Comparison of ENCODE assay signal across 17 cellular contexts in genomic region chr16:2466667-2467300, GRCh38. TPM values are rescaled to one million over a fixed set of nuclear protein-coding genes. Genes with fewer than 3 reads are reported as not detected.
DNase-seq lines count a peak whose midpoint lies in the region; ATAC-seq, FAIRE-seq and TF ChIP-seq lines count a peak whose summit lies in the region.
"Had no signal": no experiment of that assay in that cellular context is flagged by ENCODE, and none has a peak within 500 bp of the region (broad histone marks: within the 10 kb centered on the region; RNA-seq: fewer than 3 reads in every experiment).

No MANE protein-coding gene starts in this region.

- POLR2A ChIA-PET in activated CD4-positive, alpha-beta T cell treated with anti-CD3 and anti-CD28 coated beads, Interleukin-2, amount 10 ng/mL, durations not matched to agents 7 days and 5 days (lab: Charles Lee): no interaction called here
- POLR2A ChIA-PET in HepG2 (lab: Yijun Ruan, JAX): no interaction called here

- H3K4me3 ChIP-seq in left ventricle myocardium inferior: peak overlapping the region; percentile 74
- H3K4me3 ChIP-seq in iPS-20b (ENCODE audit: low read length): no peak overlapping the region
- H3K4me3 ChIP-seq in HepG2 (replicated peaks in 1 of 3; ENCODE audit: insufficient read depth in 1 of 3, low read depth in 2 of 3, low read length in 3 of 3): no peak overlapping the region
- H3K4me3 ChIP-seq: lung had no signal

- H3K4me1 ChIP-seq in left ventricle myocardium inferior (peaks cover 46% of the 10 kb centered on the region), iPS-20b (ENCODE audit: insufficient read depth, low read length) (peaks cover 6% of the 10 kb centered on the region), HepG2 (ENCODE audit: insufficient read depth, low read length) (peaks cover 33% of the 10 kb centered on the region)

- H3K27me3 ChIP-seq in left ventricle myocardium inferior (ENCODE audit: low read depth): peaks cover 30% of the 10 kb centered on the region
- peaks cover 43% of the 10 kb centered on the region for H3K27me3 ChIP-seq in iPS-20b (ENCODE audit: insufficient read depth, low read length)
- peaks cover 5 to 25% of the 10 kb centered on the region in 2 experiments for H3K27me3 ChIP-seq in HepG2 (ENCODE audit: control insufficient read depth in 1 of 2, insufficient read depth in 2 of 2, low read length in 2 of 2)

- in situ Hi-C loops in HepG2 (cut with HindIII; ENCODE audit: extremely low pct_ligation_motif_present, low pct_unique_long_range_greater_than_20kb): no loop called here

- H3K36me3 Mint-ChIP-seq in activated CD4-positive, alpha-beta T cell treated with anti-CD3 and anti-CD28 coated beads, Interleukin-2, amount 10 ng/mL, durations not matched to agents 7 days and 5 days (ENCODE audit: low read depth): no peaks in the 10 kb centered on the region

- no peak overlapping the region for H3K4me2 ChIP-seq in HepG2 (ENCODE audit: low read depth, low read length)

- H3K9me3 ChIP-seq in left ventricle myocardium inferior (replicated peaks) (no peaks in the 10 kb centered on the region), iPS-20b (ENCODE audit: insufficient read depth, low read depth, low read length) (no peaks in the 10 kb centered on the region), HepG2 (ENCODE audit: low read length) (no peaks in the 10 kb centered on the region)

- H2AFZ ChIP-seq in HepG2 (ENCODE audit: low read length): no peak overlapping the region

- no TSS peak for BruUV-seq in HepG2 (replicated peaks; lab: Mats Ljungman, UMichigan)

- H4K20me1 ChIP-seq in HepG2 (ENCODE audit: insufficient read depth, low read length): no peaks in the 10 kb centered on the region

- no peak overlapping the region for H3K4me3 Mint-ChIP-seq in activated CD4-positive, alpha-beta T cell treated with anti-CD3 and anti-CD28 coated beads, Interleukin-2, amount 10 ng/mL, durations not matched to agents 7 days and 5 days
- H3K4me3 Mint-ChIP-seq: stimulated activated naive CD8-positive, alpha-beta T cell treated with anti-CD3 and anti-CD28 coated beads, Interleukin-15, Interleukin-2, amounts not matched to agents 100 ng/mL and 50 ng/mL, for 24 hours; T-helper 1 cell treated with Interleukin-12 subunit alpha and Interleukin-12 subunit beta and Interleukin-4 antibody, amounts not matched to agents 30 μg/mL and 1 μg/mL, for 36 hours had no signal

- peaks cover 10% of the 10 kb centered on the region for H3K4me1 Mint-ChIP-seq in activated CD4-positive, alpha-beta T cell treated with anti-CD3 and anti-CD28 coated beads, Interleukin-2, amount 10 ng/mL, durations not matched to agents 7 days and 5 days

- peak overlapping the region; percentile 61; the same call in 1 of the 2 replicates for H3K9ac ChIP-seq in iPS-20b (ENCODE audit: low read depth, low read length)
- H3K9ac ChIP-seq in HepG2 (ENCODE audit: insufficient read depth, low read depth, low read length): no peak overlapping the region

- TF ChIP-seq POLR2A in Raji (IDR thresholded peaks at IDR 0.05; ENCODE audit: insufficient read depth, low read depth, low read length) (0 out of 2 replicates have a peak, but pooled peaks have one; percentile 35), HepG2 (IDR thresholded peaks at IDR 0.05; ENCODE audit: insufficient read depth in 1 of 2, low read depth in 2 of 2, low read length in 2 of 2) (no peak)

- H3K9me3 Mint-ChIP-seq in activated CD4-positive, alpha-beta T cell treated with anti-CD3 and anti-CD28 coated beads, Interleukin-2, amount 10 ng/mL, durations not matched to agents 7 days and 5 days: no peaks in the 10 kb centered on the region
- H3K9me3 Mint-ChIP-seq: activated T-cell treated with anti-CD3 and anti-CD28 coated beads, Interleukin-2, amount 50 U/mL, for 72 hours; stimulated activated naive CD8-positive, alpha-beta T cell treated with anti-CD3 and anti-CD28 coated beads, Interleukin-15, Interleukin-2, amounts not matched to agents 100 ng/mL and 50 ng/mL, for 24 hours; T-helper 1 cell treated with Interleukin-12 subunit alpha and Interleukin-12 subunit beta and Interleukin-4 antibody, amounts not matched to agents 30 μg/mL and 1 μg/mL, for 36 hours had no signal

- H3K79me2 ChIP-seq in HepG2 (ENCODE audit: insufficient read depth, low read length): no peaks in the 10 kb centered on the region

- H3K27me3 Mint-ChIP-seq in activated CD4-positive, alpha-beta T cell treated with anti-CD3 and anti-CD28 coated beads, Interleukin-2, amount 10 ng/mL, durations not matched to agents 7 days and 5 days: peaks cover 34% of the 10 kb centered on the region

- CTCF ChIA-PET in activated CD4-positive, alpha-beta T cell treated with anti-CD3 and anti-CD28 coated beads, Interleukin-2, amount 10 ng/mL, durations not matched to agents 7 days and 5 days (lab: Charles Lee): interaction anchor here (1.0 kb wide), 1 partner anchor 14 kb away, joined by 3 read pairs; no protein-coding TSS in a partner anchor
- CTCF ChIA-PET in HepG2 (lab: Yijun Ruan, JAX; ENCODE audit: low intra/inter-chr PET ratio, low total read pairs): no interaction called here

- intact Hi-C loops in left ventricle myocardium inferior (cut with micrococcal nuclease): no loop called here
- intact Hi-C loops in cardiac septum (cut with DNase I): no loop called here
- intact Hi-C loops in HepG2 (cut with micrococcal nuclease; ENCODE audit: unreplicated experiment): no loop called here

- H3K27ac ChIP-seq in left ventricle myocardium inferior (replicated peaks) (no peak overlapping the region), iPS-20b (ENCODE audit: low read length) (no peak overlapping the region), HepG2 (ENCODE audit: extremely low read length, insufficient read depth, low read length) (no peak overlapping the region)
- H3K27ac ChIP-seq: KMS-11 had no signal

- TF ChIP-seq CTCF in left ventricle myocardium inferior (IDR thresholded peaks at IDR 0.05; ENCODE audit: borderline replicate concordance) (no peak), HepG2 (CRISPR knock-in tag; IDR thresholded peaks at IDR 0.05) (no peak)

- DNase-seq in left ventricle myocardium inferior: no peak
- DNase-seq in cardiac septum (ENCODE audit: low spot score): no peak
- peak; percentile 42 for DNase-seq in ureter (ENCODE audit: low spot score)
- no peak for DNase-seq in activated CD4-positive, alpha-beta T cell treated with anti-CD3 and anti-CD28 coated beads, Interleukin-2, amount 10 ng/mL, durations not matched to agents 7 days and 5 days
- no peak for DNase-seq in HepG2 (ENCODE audit: low spot score)
- DNase-seq in germinal center (ENCODE audit: low spot score): no peak
- DNase-seq: activated CD4-positive, alpha-beta T cell treated with anti-CD3 and anti-CD28 coated beads for 4 hours; activated T-cell treated with anti-CD3 and anti-CD28 coated beads, Interleukin-2, amount 50 U/mL, for 72 hours had no signal

- no peak overlapping the region for H3K27ac Mint-ChIP-seq in activated CD4-positive, alpha-beta T cell treated with anti-CD3 and anti-CD28 coated beads, Interleukin-2, amount 10 ng/mL, durations not matched to agents 7 days and 5 days
- H3K27ac Mint-ChIP-seq: activated T-cell treated with anti-CD3 and anti-CD28 coated beads, Interleukin-2, amount 50 U/mL, for 72 hours; stimulated activated naive CD8-positive, alpha-beta T cell treated with anti-CD3 and anti-CD28 coated beads, Interleukin-15, Interleukin-2, amounts not matched to agents 100 ng/mL and 50 ng/mL, for 24 hours; T-helper 1 cell treated with Interleukin-12 subunit alpha and Interleukin-12 subunit beta and Interleukin-4 antibody, amounts not matched to agents 30 μg/mL and 1 μg/mL, for 36 hours had no signal

- no peak for ATAC-seq in HepG2

- TF ChIP-seq EP300 in HepG2 (IDR thresholded peaks at IDR 0.05; ENCODE audit: low read depth in 2 of 2, low read length in 2 of 2) (no peak), HepG2 (CRISPR knock-in tag; IDR thresholded peaks at IDR 0.05; ENCODE audit: borderline replicate concordance) (no peak)

- no peak for FAIRE-seq in HepG2 (lab: Jason Lieb, UNC)
- FAIRE-seq: GM18507, GM19239 had no signal

- H3K36me3 ChIP-seq in left ventricle myocardium inferior: no peaks in the 10 kb centered on the region
- H3K36me3 ChIP-seq in iPS-20b (ENCODE audit: insufficient read depth, low read depth, low read length): peaks cover 13% of the 10 kb centered on the region
- no peaks in the 10 kb centered on the region; a peak in 1 of 5 replicates for H3K36me3 ChIP-seq in HepG2 (replicated peaks in 1 of 2; ENCODE audit: control insufficient read depth in 1 of 2, insufficient read depth in 2 of 2, low read length in 2 of 2)

- 91% methylated on average over 20 of the region's 22 CpGs for WGBS in HepG2 (ENCODE audit: low lambda C conversion rate)

- no peak for TF ChIP-seq RAD21 in HepG2 (CRISPR knock-in tag; IDR thresholded peaks at IDR 0.05)

RNA-seq across cellular contexts. Expression of gene NTN3, which starts 4.3 kb away (rescaled TPM):
- total RNA-seq in left ventricle myocardium inferior: 0.14 TPM
- total RNA-seq in cardiac septum: 0.30 TPM
- not detected for total RNA-seq in ureter
- total RNA-seq in activated CD4-positive, alpha-beta T cell treated with anti-CD3 and anti-CD28 coated beads, Interleukin-2, amount 10 ng/mL, durations not matched to agents 7 days and 5 days: not detected
- total RNA-seq in HepG2 (2016; rRNA removed; fragmentation: Illumina TruSeq; extraction: Trizol): 0.20 and 0.35 TPM in 2 replicates
- total RNA-seq in HepG2 (2016; cell fraction: cytosol; rRNA removed; fragmentation: Illumina TruSeq; extraction: Trizol; ENCODE audit: low read depth): not detected in 2 replicates
- total RNA-seq in HepG2 (2016; cell fraction: insoluble cytoplasmic fraction; rRNA removed; fragmentation: Illumina TruSeq; extraction: Trizol): 0.15 and 0.30 TPM in 2 replicates
- total RNA-seq in HepG2 (2016; cell fraction: membrane; rRNA removed; fragmentation: Illumina TruSeq; extraction: Trizol): 0.25 TPM in 1 of 2 replicates, not detected in the other
- total RNA-seq in HepG2 (2016; cell fraction: nucleus; rRNA removed; fragmentation: Illumina TruSeq; extraction: Trizol): 0.19 and 0.28 TPM in 2 replicates
- 0.09 and 0.29 TPM in 2 replicates for polyA plus RNA-seq in HepG2 (2011; rRNA removed)
- polyA plus RNA-seq in HepG2 (2011; cell fraction: cytosol; rRNA removed): 0.12 and 0.15 TPM in 2 replicates
- 0.66 and 0.79 TPM in 2 replicates for polyA plus RNA-seq in HepG2 (2011; cell fraction: nucleus; rRNA removed)
- polyA plus RNA-seq in HepG2 (2012): 0.07 and 0.11 TPM in 2 replicates
- 0.08 TPM in 1 of 2 replicates, not detected in the other for polyA plus RNA-seq in HepG2 (2016; cell fraction: cytosol; fragmentation: Illumina TruSeq; extraction: Trizol; ENCODE audit: low read depth)
- polyA plus RNA-seq in HepG2 (2016; cell fraction: insoluble cytoplasmic fraction; fragmentation: Illumina TruSeq; extraction: Trizol; ENCODE audit: low read depth): not detected in 2 replicates
- polyA plus RNA-seq in HepG2 (2016; cell fraction: membrane; fragmentation: Illumina TruSeq; extraction: Trizol; ENCODE audit: low read depth): not detected in 2 replicates
- polyA plus RNA-seq in HepG2 (2016; cell fraction: nucleus; fragmentation: Illumina TruSeq; extraction: Trizol; ENCODE audit: insufficient read depth, low read depth): 0.23 TPM in 1 of 2 replicates, not detected in the other
- polyA minus RNA-seq in HepG2 (2011; rRNA and poly(A)+ RNA removed; ENCODE audit: low replicate concordance): 0.49 and 1.4 TPM in 2 replicates
- polyA minus RNA-seq in HepG2 (2011; cell fraction: cytosol; rRNA and poly(A)+ RNA removed): 0.59 and 0.62 TPM in 2 replicates
- polyA minus RNA-seq in HepG2 (2011; cell fraction: nucleus; rRNA and poly(A)+ RNA removed): 0.39 and 0.62 TPM in 2 replicates
- total RNA-seq: activated T-cell treated with anti-CD3 and anti-CD28 coated beads, Interleukin-2, amount 50 U/mL, for 72 hours; dermis blood vessel endothelial cell had no signal

RNA-seq across cellular contexts. Expression of gene TEDC2, which starts 6.9 kb away (rescaled TPM):
- total RNA-seq in left ventricle myocardium inferior (1.3 TPM), cardiac septum (0.51 TPM), ureter (1.5 TPM), HepG2 (2016; rRNA removed; fragmentation: Illumina TruSeq; extraction: Trizol) (19.7 and 24.4 TPM in 2 replicates)
- 10 to 100 TPM; 15.5 to 21.4 TPM for total RNA-seq in activated CD4-positive, alpha-beta T cell treated with anti-CD3 and anti-CD28 coated beads, Interleukin-2, amount 10 ng/mL, durations not matched to agents 7 days and 5 days
- 10.8 and 13.0 TPM in 2 replicates for total RNA-seq in HepG2 (2016; cell fraction: cytosol; rRNA removed; fragmentation: Illumina TruSeq; extraction: Trizol; ENCODE audit: low read depth)
- 16.5 and 23.4 TPM in 2 replicates for total RNA-seq in HepG2 (2016; cell fraction: insoluble cytoplasmic fraction; rRNA removed; fragmentation: Illumina TruSeq; extraction: Trizol)
- total RNA-seq in HepG2 (2016; cell fraction: membrane; rRNA removed; fragmentation: Illumina TruSeq; extraction: Trizol): 18.0 and 21.4 TPM in 2 replicates
- 17.3 and 20.2 TPM in 2 replicates for total RNA-seq in HepG2 (2016; cell fraction: nucleus; rRNA removed; fragmentation: Illumina TruSeq; extraction: Trizol)
- 5.9 and 6.2 TPM in 2 replicates for polyA plus RNA-seq in HepG2 (2011; rRNA removed)
- 3.2 and 8.6 TPM in 2 replicates for polyA plus RNA-seq in HepG2 (2011; cell fraction: cytosol; rRNA removed)
- 28.4 and 38.0 TPM in 2 replicates for polyA plus RNA-seq in HepG2 (2011; cell fraction: nucleus; rRNA removed)
- 3.0 and 4.0 TPM in 2 replicates for polyA plus RNA-seq in HepG2 (2012)
- 11.9 and 12.7 TPM in 2 replicates for polyA plus RNA-seq in HepG2 (2016; cell fraction: cytosol; fragmentation: Illumina TruSeq; extraction: Trizol; ENCODE audit: low read depth)
- 19.2 and 19.4 TPM in 2 replicates for polyA plus RNA-seq in HepG2 (2016; cell fraction: insoluble cytoplasmic fraction; fragmentation: Illumina TruSeq; extraction: Trizol; ENCODE audit: low read depth)
- polyA plus RNA-seq in HepG2 (2016; cell fraction: membrane; fragmentation: Illumina TruSeq; extraction: Trizol; ENCODE audit: low read depth): 14.6 and 18.0 TPM in 2 replicates
- polyA plus RNA-seq in HepG2 (2016; cell fraction: nucleus; fragmentation: Illumina TruSeq; extraction: Trizol; ENCODE audit: insufficient read depth, low read depth): 38.8 and 41.0 TPM in 2 replicates
- polyA minus RNA-seq in HepG2 (2011; rRNA and poly(A)+ RNA removed; ENCODE audit: low replicate concordance): 5.2 and 12.3 TPM in 2 replicates
- 2.5 and 3.1 TPM in 2 replicates for polyA minus RNA-seq in HepG2 (2011; cell fraction: cytosol; rRNA and poly(A)+ RNA removed)
- polyA minus RNA-seq in HepG2 (2011; cell fraction: nucleus; rRNA and poly(A)+ RNA removed): 6.3 and 10.6 TPM in 2 replicates

RNA-seq across cellular contexts. Expression of gene TBC1D24, which starts 8.1 kb away (rescaled TPM):
- total RNA-seq in left ventricle myocardium inferior: 11.1 TPM
- 8.3 TPM for total RNA-seq in cardiac septum
- 6.5 TPM for total RNA-seq in ureter
- 1 to 10 TPM; 8.1 TPM for total RNA-seq in activated CD4-positive, alpha-beta T cell treated with anti-CD3 and anti-CD28 coated beads, Interleukin-2, amount 10 ng/mL, durations not matched to agents 7 days and 5 days
- 13.7 and 17.6 TPM in 2 replicates for total RNA-seq in HepG2 (2016; rRNA removed; fragmentation: Illumina TruSeq; extraction: Trizol)
- total RNA-seq in HepG2 (2016; cell fraction: cytosol; rRNA removed; fragmentation: Illumina TruSeq; extraction: Trizol; ENCODE audit: low read depth): 1.3 and 1.4 TPM in 2 replicates
- total RNA-seq in HepG2 (2016; cell fraction: insoluble cytoplasmic fraction; rRNA removed; fragmentation: Illumina TruSeq; extraction: Trizol): 12.6 and 15.8 TPM in 2 replicates
- total RNA-seq in HepG2 (2016; cell fraction: membrane; rRNA removed; fragmentation: Illumina TruSeq; extraction: Trizol): 4.8 and 5.7 TPM in 2 replicates
- 12.6 and 14.4 TPM in 2 replicates for total RNA-seq in HepG2 (2016; cell fraction: nucleus; rRNA removed; fragmentation: Illumina TruSeq; extraction: Trizol)
- 7.7 and 8.4 TPM in 2 replicates for polyA plus RNA-seq in HepG2 (2011; rRNA removed)
- polyA plus RNA-seq in HepG2 (2011; cell fraction: cytosol; rRNA removed): 3.7 and 4.9 TPM in 2 replicates
- 29.9 and 35.0 TPM in 2 replicates for polyA plus RNA-seq in HepG2 (2011; cell fraction: nucleus; rRNA removed)
- polyA plus RNA-seq in HepG2 (2012): 5.7 TPM in 2 replicates
- polyA plus RNA-seq in HepG2 (2016; cell fraction: cytosol; fragmentation: Illumina TruSeq; extraction: Trizol; ENCODE audit: low read depth): 1.0 and 1.2 TPM in 2 replicates
- 8.4 and 11.8 TPM in 2 replicates for polyA plus RNA-seq in HepG2 (2016; cell fraction: insoluble cytoplasmic fraction; fragmentation: Illumina TruSeq; extraction: Trizol; ENCODE audit: low read depth)
- 2.4 and 3.2 TPM in 2 replicates for polyA plus RNA-seq in HepG2 (2016; cell fraction: membrane; fragmentation: Illumina TruSeq; extraction: Trizol; ENCODE audit: low read depth)
- polyA plus RNA-seq in HepG2 (2016; cell fraction: nucleus; fragmentation: Illumina TruSeq; extraction: Trizol; ENCODE audit: insufficient read depth, low read depth): 22.4 and 24.8 TPM in 2 replicates
- polyA minus RNA-seq in HepG2 (2011; rRNA and poly(A)+ RNA removed; ENCODE audit: low replicate concordance): 11.0 and 28.2 TPM in 2 replicates
- 9.1 and 10.4 TPM in 2 replicates for polyA minus RNA-seq in HepG2 (2011; cell fraction: cytosol; rRNA and poly(A)+ RNA removed)
- polyA minus RNA-seq in HepG2 (2011; cell fraction: nucleus; rRNA and poly(A)+ RNA removed): 10.0 and 13.8 TPM in 2 replicates

RNA-seq across cellular contexts. Expression of gene CCNF, which starts 37.5 kb away (rescaled TPM):
- total RNA-seq in left ventricle myocardium inferior: 0.96 TPM
- total RNA-seq in cardiac septum: 0.86 TPM
- 7.8 TPM for total RNA-seq in ureter
- 100 to 1,000 TPM in 1 of 2 experiments, 10 to 100 TPM in 1; 99.3 to 101 TPM for total RNA-seq in activated CD4-positive, alpha-beta T cell treated with anti-CD3 and anti-CD28 coated beads, Interleukin-2, amount 10 ng/mL, durations not matched to agents 7 days and 5 days
- total RNA-seq in HepG2 (2016; rRNA removed; fragmentation: Illumina TruSeq; extraction: Trizol): 13.7 and 22.8 TPM in 2 replicates
- total RNA-seq in HepG2 (2016; cell fraction: cytosol; rRNA removed; fragmentation: Illumina TruSeq; extraction: Trizol; ENCODE audit: low read depth): 3.9 and 4.1 TPM in 2 replicates
- total RNA-seq in HepG2 (2016; cell fraction: insoluble cytoplasmic fraction; rRNA removed; fragmentation: Illumina TruSeq; extraction: Trizol): 12.7 and 23.2 TPM in 2 replicates
- 10.8 and 12.0 TPM in 2 replicates for total RNA-seq in HepG2 (2016; cell fraction: membrane; rRNA removed; fragmentation: Illumina TruSeq; extraction: Trizol)
- total RNA-seq in HepG2 (2016; cell fraction: nucleus; rRNA removed; fragmentation: Illumina TruSeq; extraction: Trizol): 15.7 and 16.3 TPM in 2 replicates
- polyA plus RNA-seq in HepG2 (2011; rRNA removed): 5.0 and 6.4 TPM in 2 replicates
- 3.7 and 6.4 TPM in 2 replicates for polyA plus RNA-seq in HepG2 (2011; cell fraction: cytosol; rRNA removed)
- 11.8 and 19.6 TPM in 2 replicates for polyA plus RNA-seq in HepG2 (2011; cell fraction: nucleus; rRNA removed)
- 5.1 and 7.4 TPM in 2 replicates for polyA plus RNA-seq in HepG2 (2012)
- polyA plus RNA-seq in HepG2 (2016; cell fraction: cytosol; fragmentation: Illumina TruSeq; extraction: Trizol; ENCODE audit: low read depth): 1.5 and 1.6 TPM in 2 replicates
- 7.3 and 10.7 TPM in 2 replicates for polyA plus RNA-seq in HepG2 (2016; cell fraction: insoluble cytoplasmic fraction; fragmentation: Illumina TruSeq; extraction: Trizol; ENCODE audit: low read depth)
- polyA plus RNA-seq in HepG2 (2016; cell fraction: membrane; fragmentation: Illumina TruSeq; extraction: Trizol; ENCODE audit: low read depth): 4.0 and 4.9 TPM in 2 replicates
- polyA plus RNA-seq in HepG2 (2016; cell fraction: nucleus; fragmentation: Illumina TruSeq; extraction: Trizol; ENCODE audit: insufficient read depth, low read depth): 28.4 and 30.0 TPM in 2 replicates
- 36.8 and 74.8 TPM in 2 replicates for polyA minus RNA-seq in HepG2 (2011; rRNA and poly(A)+ RNA removed; ENCODE audit: low replicate concordance)
- 10.9 and 18.1 TPM in 2 replicates for polyA minus RNA-seq in HepG2 (2011; cell fraction: cytosol; rRNA and poly(A)+ RNA removed)
- 13.1 and 14.7 TPM in 2 replicates for polyA minus RNA-seq in HepG2 (2011; cell fraction: nucleus; rRNA and poly(A)+ RNA removed)

RNA-seq across cellular contexts. Expression of gene ATP6V0C, which starts 47.0 kb away (rescaled TPM):
- total RNA-seq in left ventricle myocardium inferior: 128 TPM
- total RNA-seq in cardiac septum: 137 TPM
- 170 TPM for total RNA-seq in ureter
- total RNA-seq in activated CD4-positive, alpha-beta T cell treated with anti-CD3 and anti-CD28 coated beads, Interleukin-2, amount 10 ng/mL, durations not matched to agents 7 days and 5 days: 100 to 1,000 TPM; 103 to 111 TPM
- 7.2 and 10.4 TPM in 2 replicates for total RNA-seq in HepG2 (2016; rRNA removed; fragmentation: Illumina TruSeq; extraction: Trizol)
- total RNA-seq in HepG2 (2016; cell fraction: cytosol; rRNA removed; fragmentation: Illumina TruSeq; extraction: Trizol; ENCODE audit: low read depth): 7.6 and 9.4 TPM in 2 replicates
- total RNA-seq in HepG2 (2016; cell fraction: insoluble cytoplasmic fraction; rRNA removed; fragmentation: Illumina TruSeq; extraction: Trizol): 5.7 and 10.1 TPM in 2 replicates
- 11.1 and 14.0 TPM in 2 replicates for total RNA-seq in HepG2 (2016; cell fraction: membrane; rRNA removed; fragmentation: Illumina TruSeq; extraction: Trizol)
- total RNA-seq in HepG2 (2016; cell fraction: nucleus; rRNA removed; fragmentation: Illumina TruSeq; extraction: Trizol): 13.6 and 17.3 TPM in 2 replicates
- 20.1 and 21.1 TPM in 2 replicates for polyA plus RNA-seq in HepG2 (2011; rRNA removed)
- polyA plus RNA-seq in HepG2 (2011; cell fraction: cytosol; rRNA removed): 29.7 and 32.0 TPM in 2 replicates
- polyA plus RNA-seq in HepG2 (2011; cell fraction: nucleus; rRNA removed): 42.5 and 51.4 TPM in 2 replicates
- 133 and 154 TPM in 2 replicates for polyA plus RNA-seq in HepG2 (2012)
- polyA plus RNA-seq in HepG2 (2016; cell fraction: cytosol; fragmentation: Illumina TruSeq; extraction: Trizol; ENCODE audit: low read depth): 106 and 119 TPM in 2 replicates
- polyA plus RNA-seq in HepG2 (2016; cell fraction: insoluble cytoplasmic fraction; fragmentation: Illumina TruSeq; extraction: Trizol; ENCODE audit: low read depth): 50.3 and 60.7 TPM in 2 replicates
- polyA plus RNA-seq in HepG2 (2016; cell fraction: membrane; fragmentation: Illumina TruSeq; extraction: Trizol; ENCODE audit: low read depth): 97.9 and 104 TPM in 2 replicates
- polyA plus RNA-seq in HepG2 (2016; cell fraction: nucleus; fragmentation: Illumina TruSeq; extraction: Trizol; ENCODE audit: insufficient read depth, low read depth): 168 and 190 TPM in 2 replicates
- 20.0 and 29.5 TPM in 2 replicates for polyA minus RNA-seq in HepG2 (2011; rRNA and poly(A)+ RNA removed; ENCODE audit: low replicate concordance)
- 52.8 and 62.5 TPM in 2 replicates for polyA minus RNA-seq in HepG2 (2011; cell fraction: cytosol; rRNA and poly(A)+ RNA removed)
- polyA minus RNA-seq in HepG2 (2011; cell fraction: nucleus; rRNA and poly(A)+ RNA removed): 10.4 and 11.5 TPM in 2 replicates
